ENCODE assay signal across 27 cellular contexts in genomic region chr1:32356478-32356877, GRCh38. TPM values are rescaled to one million over a fixed set of nuclear protein-coding genes. Genes with fewer than 3 reads are reported as not detected.
"Had no signal": no experiment of that assay in that cellular context is flagged by ENCODE, and none has a peak within 500 bp of the region (broad histone marks: within the 10 kb centered on the region; RNA-seq: fewer than 3 reads in every experiment).

No MANE protein-coding gene starts in this region.

- H3K36me3 ChIP-seq: left lung, ovary, stomach, tibial artery had no signal

- ATAC-seq: effector memory CD8-positive, alpha-beta T cell; gastrocnemius medialis; heart left ventricle; left cardiac atrium; left lung; naive thymus-derived CD4-positive, alpha-beta T cell; psoas muscle; right cardiac atrium; stimulated activated memory B cell treated with anti-CD40 and anti-IgM and Interleukin-4, amounts not matched to agents 10 μg/mL and 1 μg/mL and 100 μg/mL, for 72 hours had no signal

- H3K9me3 ChIP-seq: gastrocnemius medialis, heart left ventricle, left lung, ovary, psoas muscle, sigmoid colon, stomach, tibial artery had no signal

- H3K27me3 ChIP-seq: gastrocnemius medialis, heart left ventricle, hepatocyte, ovary, sigmoid colon, stomach, tibial artery had no signal

- H3K27me3 Mint-ChIP-seq: stimulated activated memory B cell treated with anti-CD40 and anti-IgM and Interleukin-4, amounts not matched to agents 10 μg/mL and 1 μg/mL and 100 μg/mL, for 72 hours had no signal

- H3K4me3 Mint-ChIP-seq: effector memory CD8-positive, alpha-beta T cell; nephron progenitor cell; stimulated activated memory B cell treated with anti-CD40 and anti-IgM and Interleukin-4, amounts not matched to agents 10 μg/mL and 1 μg/mL and 100 μg/mL, for 72 hours; type B pancreatic cell had no signal

- H2AFZ ChIP-seq: hepatocyte had no signal

- H3K27ac Mint-ChIP-seq: nephron progenitor cell; stimulated activated memory B cell treated with anti-CD40 and anti-IgM and Interleukin-4, amounts not matched to agents 10 μg/mL and 1 μg/mL and 100 μg/mL, for 72 hours; type B pancreatic cell had no signal

- H3K27ac ChIP-seq: coronary artery, gastrocnemius medialis, heart left ventricle, hepatocyte, left lung, psoas muscle, sigmoid colon, stomach, tibial artery had no signal

- FAIRE-seq: endometrium, islet of Langerhans had no signal

- H3K9me3 Mint-ChIP-seq: effector memory CD8-positive, alpha-beta T cell; nephron progenitor cell; stimulated activated memory B cell treated with anti-CD40 and anti-IgM and Interleukin-4, amounts not matched to agents 10 μg/mL and 1 μg/mL and 100 μg/mL, for 72 hours; type B pancreatic cell had no signal

- H3K4me3 ChIP-seq: coronary artery, gastrocnemius medialis, heart left ventricle, hepatocyte, left lung, ovary, psoas muscle, sigmoid colon, stomach, tibial artery had no signal

- H3K4me2 ChIP-seq: hepatocyte had no signal

- DNase-seq: effector memory CD8-positive, alpha-beta T cell; gastrocnemius medialis; heart left ventricle; left cardiac atrium; left lung; mesendoderm; midbrain; naive thymus-derived CD4-positive, alpha-beta T cell; nephron progenitor cell; occipital lobe; ovary; psoas muscle; right cardiac atrium; sigmoid colon; stimulated activated CD4-positive, alpha-beta T cell treated with anti-CD3 and anti-CD28 coated beads, Interleukin-2, amount 100 ng/mL, for 24 hours; stimulated activated CD4-positive, alpha-beta T cell treated with anti-CD3 and anti-CD28 coated beads, Interleukin-4, amount 100 ng/mL, for 24 hours; stomach; tibial artery had no signal

RNA-seq across cellular contexts. Expression of gene TSSK3, which starts 5.9 kb away (rescaled TPM):
- total RNA-seq: kidney epithelial cell, lung microvascular endothelial cell, occipital lobe, temporal lobe had no signal
